In the genomic region with DNA sequence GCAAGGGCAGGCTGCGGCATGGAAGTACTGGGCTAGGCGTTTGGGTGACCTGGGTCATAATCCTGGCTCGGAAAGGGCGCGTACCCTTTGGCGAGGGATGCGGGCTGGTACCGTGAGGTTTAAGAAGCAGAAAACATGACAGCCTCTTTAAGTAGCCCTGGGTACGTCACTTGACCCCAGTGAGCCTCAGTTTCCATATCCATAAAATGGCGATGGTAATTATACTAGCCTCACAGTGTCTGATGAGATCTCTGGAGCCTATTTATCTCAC, we compare ENCODE assay signal across 9 cellular contexts. TPM values are rescaled to one million over a fixed set of nuclear protein-coding genes. Genes with fewer than 3 reads are reported as not detected.
DNase-seq lines count a peak whose midpoint lies in the region; ATAC-seq, FAIRE-seq and TF ChIP-seq lines count a peak whose summit lies in the region.
"Had no signal": no experiment of that assay in that cellular context is flagged by ENCODE, and none has a peak within 500 bp of the region (broad histone marks: within the 10 kb centered on the region; RNA-seq: fewer than 3 reads in every experiment).

No MANE protein-coding gene starts in this region.

- peak overlapping the region; percentile 90 for H3K4me3 Mint-ChIP-seq in Calu3 (ENCODE audit: low read depth, unreplicated experiment)

- peaks cover 37% of the 10 kb centered on the region for H3K36me3 Mint-ChIP-seq in Calu3 (ENCODE audit: insufficient read depth, unreplicated experiment)

- TF ChIP-seq CTCF in Calu3 (IDR thresholded peaks at IDR 0.05; ENCODE audit: unreplicated experiment) = no peak
- no peak for TF ChIP-seq CTCF in pancreas (IDR thresholded peaks at IDR 0.05)

- DNase-seq in Calu3 (no peak), RKO (ENCODE audit: low spot score) (peak; percentile 62), epithelial cell of prostate (ENCODE audit: low read depth, low spot score) (no peak), pancreas (no peak), NCI-H446 (lab: John Stamatoyannopoulos, UW) (no peak)

- intact Hi-C loops in Calu3 (cut with micrococcal nuclease; ENCODE audit: unreplicated experiment) = loop anchor here (2.0 kb wide), 1 partner anchor 84 kb away; no protein-coding TSS in a partner anchor
- intact Hi-C loops in pancreas (cut with DNase I) = no loop called here

- H3K4me1 ChIP-seq in pancreas = peaks cover 20 to 39% (median 28%) of the 10 kb centered on the region in 3 donors

- no peaks in the 10 kb centered on the region for H3K27me3 ChIP-seq in pancreas

- peak overlapping the region; percentile 93 for H3K27ac Mint-ChIP-seq in Calu3 (ENCODE audit: unreplicated experiment)

- no peaks in the 10 kb centered on the region for H3K9me3 ChIP-seq in pancreas

- no peaks in the 10 kb centered on the region for H3K36me3 ChIP-seq in pancreas

- H3K9me3 Mint-ChIP-seq in Calu3 (ENCODE audit: low read depth, unreplicated experiment) = no peaks in the 10 kb centered on the region

- H3K27ac ChIP-seq in epithelial cell of prostate (peak overlapping the region; percentile 98), pancreas (peak overlapping the region; percentile 93 to 99 (median 97))

- CTCF ChIA-PET in Calu3 (lab: Charles Lee) = interaction anchor here (0.6 to 2.6 kb wide), 12 partner anchors 15 to 186 kb away, joined by 3 to 23 read pairs (median 5); no protein-coding TSS in a partner anchor

- FAIRE-seq in pancreas (lab: Jason Lieb, UNC) = no peak
- FAIRE-seq: colon had no signal

- no TSS peak for BruUV-seq in Calu3 (replicated peaks; lab: Mats Ljungman, UMichigan)

- H3K4me3 ChIP-seq in pancreas = peak overlapping the region; percentile 76 to 91 (median 86)

- no peaks in the 10 kb centered on the region for H3K27me3 Mint-ChIP-seq in Calu3 (ENCODE audit: unreplicated experiment)

- WGBS in pancreas, 2 donors = 1 to 3% methylated on average over 10 of the region's 10 CpGs

- peaks cover 37% of the 10 kb centered on the region for H3K4me1 Mint-ChIP-seq in Calu3 (ENCODE audit: low read depth, unreplicated experiment)

- ATAC-seq in pancreas = no peak
- no peak for ATAC-seq in GM21529 (IDR thresholded peaks at IDR 0.05; ENCODE audit: unreplicated experiment)
- no peak for ATAC-seq in HG02642 (IDR thresholded peaks at IDR 0.05; ENCODE audit: poor library complexity, unreplicated experiment)
- ATAC-seq in HG03439 (IDR thresholded peaks at IDR 0.05; ENCODE audit: unreplicated experiment) = no peak

RNA-seq across cellular contexts. Expression of gene PIGV, which starts 0.7 kb away (rescaled TPM):
- total RNA-seq in Calu3 (2022) (9.9 and 11.9 TPM in 2 replicates), pancreas (1 to 10 TPM; 5.6 to 9.5 (median 7.3) TPM)
- 1 to 10 TPM; 3.3 to 6.2 TPM for polyA plus RNA-seq in pancreas

RNA-seq across cellular contexts. Expression of gene ZDHHC18, which starts 38.0 kb away (rescaled TPM):
- 21.8 and 25.8 TPM in 2 replicates for total RNA-seq in Calu3 (2022)
- 1 to 10 TPM; 3.4 to 9.9 (median 5.4) TPM for total RNA-seq in pancreas
- 1 to 10 TPM; 6.4 to 8.6 TPM for polyA plus RNA-seq in pancreas
